Comparison of ENCODE assay signal across 28 cellular contexts in the genomic region with DNA sequence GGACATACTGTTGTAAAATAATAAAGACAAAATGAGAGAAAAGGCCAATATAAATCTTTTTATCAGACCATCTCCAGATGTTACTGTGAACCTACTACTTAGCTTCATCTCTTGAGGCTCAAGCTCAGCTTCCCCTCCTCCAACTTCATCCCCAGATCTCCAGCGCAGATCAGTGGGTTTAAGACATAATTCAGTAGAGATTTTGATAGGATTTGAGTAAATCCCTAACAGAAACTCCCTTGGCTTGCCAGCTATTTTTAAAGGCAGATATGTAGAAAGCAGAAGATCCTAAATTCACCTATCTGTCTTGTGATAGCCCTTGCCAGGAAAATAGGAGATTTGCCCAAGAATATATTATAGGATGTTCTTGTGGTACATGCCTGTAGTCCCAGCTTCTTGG.
"Had no signal": no experiment of that assay in that cellular context is flagged by ENCODE, and none has a peak within 500 bp of the region (broad histone marks: within the 10 kb centered on the region; RNA-seq: fewer than 3 reads in every experiment).

No MANE protein-coding gene starts in this region.

- H3K9me3 ChIP-seq: esophagus squamous epithelium, mucosa of descending colon, prostate gland, sigmoid colon, thoracic aorta, tibial nerve, upper lobe of left lung had no signal

- ATAC-seq: effector memory CD8-positive, alpha-beta T cell; mucosa of descending colon; naive thymus-derived CD4-positive, alpha-beta T cell; right cardiac atrium had no signal

- H3K9me3 Mint-ChIP-seq: effector memory CD8-positive, alpha-beta T cell; memory B cell; mesothelial cell of epicardium; naive thymus-derived CD4-positive, alpha-beta T cell; nephron; neural progenitor cell had no signal

- DNase-seq: cerebellar nuclear complex; cortex of kidney; effector memory CD8-positive, alpha-beta T cell; erythroblast; esophagus squamous epithelium; hypothalamus; mucosa of descending colon; naive thymus-derived CD4-positive, alpha-beta T cell; right cardiac atrium; sigmoid colon; stimulated activated CD4-positive, alpha-beta T cell treated with anti-CD3 and anti-CD28 coated beads, Interleukin-15, amount 100 ng/mL, for 24 hours; stimulated activated CD4-positive, alpha-beta T cell treated with anti-CD3 and anti-CD28 coated beads, Interleukin-2, amount 100 ng/mL, for 48 hours; stimulated activated CD8-positive, alpha-beta memory T cell treated with anti-CD3 and anti-CD28 coated beads, Interleukin-4, amount 100 ng/mL, for 48 hours; stimulated activated naive CD4-positive, alpha-beta T cell; substantia nigra; upper lobe of left lung had no signal

- H3K4me1 ChIP-seq: esophagus squamous epithelium, neural progenitor cell, parathyroid adenoma, prostate gland, tibial nerve had no signal

- H3K4me3 Mint-ChIP-seq: effector memory CD8-positive, alpha-beta T cell; memory B cell; mesothelial cell of epicardium; naive thymus-derived CD4-positive, alpha-beta T cell; neural progenitor cell had no signal

- H3K27me3 ChIP-seq: esophagus squamous epithelium, neural progenitor cell, sigmoid colon, tibial nerve, upper lobe of left lung had no signal

- H3K36me3 ChIP-seq: esophagus squamous epithelium, neural progenitor cell, prostate gland, sigmoid colon, thoracic aorta, tibial nerve, upper lobe of left lung had no signal

- H2AFZ ChIP-seq: neural progenitor cell, parathyroid adenoma had no signal

- H3K9ac ChIP-seq: neural progenitor cell, parathyroid adenoma had no signal

- H3K36me3 Mint-ChIP-seq: mesothelial cell of epicardium, neural progenitor cell had no signal

- H3K4me1 Mint-ChIP-seq: memory B cell had no signal

- H3K27ac Mint-ChIP-seq: effector memory CD8-positive, alpha-beta T cell; memory B cell; naive thymus-derived CD4-positive, alpha-beta T cell had no signal

- H3K27ac ChIP-seq: esophagus squamous epithelium, neural progenitor cell, parathyroid adenoma, prostate gland, skin epidermis, thoracic aorta, tibial nerve, upper lobe of left lung had no signal

- FAIRE-seq: endometrium, frontal cortex had no signal

- H3K4me3 ChIP-seq: esophagus squamous epithelium, lung, mucosa of descending colon, neural progenitor cell, prostate gland, sigmoid colon, skin epidermis, thoracic aorta, tibial nerve, upper lobe of left lung had no signal

- H3K27me3 Mint-ChIP-seq: effector memory CD8-positive, alpha-beta T cell; memory B cell; naive thymus-derived CD4-positive, alpha-beta T cell had no signal

- H3K4me2 ChIP-seq: neural progenitor cell had no signal
